25 cellular contexts compared by ENCODE assay signal in genomic region chr5:20617876-20618275, GRCh38.
"Had no signal": no experiment of that assay in that cellular context is flagged by ENCODE, and none has a peak within 500 bp of the region (broad histone marks: within the 10 kb centered on the region; RNA-seq: fewer than 3 reads in every experiment).

No MANE protein-coding gene starts in this region.

- ATAC-seq: activated CD8-positive, alpha-beta T cell treated with anti-CD3 and anti-CD28 coated beads, Interleukin-2, amount 10 ng/mL, durations not matched to agents 7 days and 5 days; SK-N-SH treated with all-trans-retinoic acid at 6 μM for 48 hours; WTC11 had no signal

- H3K4me3 ChIP-seq: adrenal gland, Peyer's patch, SJSA1 had no signal

- H3K27ac Mint-ChIP-seq: activated CD8-positive, alpha-beta T cell treated with anti-CD3 and anti-CD28 coated beads, Interleukin-2, amount 10 ng/mL, durations not matched to agents 7 days and 5 days; activated naive CD8-positive, alpha-beta T cell treated with anti-CD3 and anti-CD28 coated beads, Interleukin-2, amount 10 ng/mL, durations not matched to agents 7 days and 5 days; T-helper 1 cell treated with Interleukin-12 subunit alpha and Interleukin-12 subunit beta and Interleukin-4 antibody, amounts not matched to agents 30 μg/mL and 1 μg/mL, for 36 hours; WTC11 had no signal

- H3K9me3 Mint-ChIP-seq: activated naive CD8-positive, alpha-beta T cell treated with anti-CD3 and anti-CD28 coated beads, Interleukin-2, amount 10 ng/mL, durations not matched to agents 7 days and 5 days had no signal

- DNase-seq: activated CD4-positive, alpha-beta T cell treated with anti-CD3 and anti-CD28 coated beads for 48 hours; activated CD4-positive, alpha-beta T cell treated with anti-CD3 and anti-CD28 coated beads, Interleukin-2, amount 50 U/mL, for 4 hours; activated CD4-positive, CD25-positive, alpha-beta regulatory T cell treated with anti-CD3 and anti-CD28 coated beads, Interleukin-2, amount 50 U/mL, for 72 hours; activated CD8-positive, alpha-beta memory T cell treated with anti-CD3 and anti-CD28 coated beads, Interleukin-2, amount 50 U/mL, for 48 hours; activated CD8-positive, alpha-beta T cell treated with anti-CD3 and anti-CD28 coated beads, Interleukin-2, amount 10 ng/mL, durations not matched to agents 7 days and 5 days; activated naive CD4-positive, alpha-beta T cell treated with anti-CD3 and anti-CD28 coated beads, Interleukin-2, amount 50 U/mL, for 16 hours; activated naive CD8-positive, alpha-beta T cell treated with anti-CD3 and anti-CD28 coated beads, Interleukin-2, amount 10 ng/mL, durations not matched to agents 7 days and 5 days; activated T-cell treated with anti-CD3 and anti-CD28 coated beads, Interleukin-2, amount 50 U/mL, for 1 hour; adrenal gland; anterior cingulate cortex; Kasumi-1; KBM-7; NCI-H1092; NCI-H1417; NCI-H1930; NCI-H2171; NCI-H524; Peyer's patch; SHP77; T-helper 9 cell had no signal

- H3K4me1 ChIP-seq: adrenal gland, Peyer's patch, SJSA1 had no signal

- H3K27ac ChIP-seq: adrenal gland, Peyer's patch, RWPE1, SJSA1 had no signal

- H3K27me3 ChIP-seq: adrenal gland, Peyer's patch, SJSA1 had no signal

- H3K4me3 Mint-ChIP-seq: activated CD8-positive, alpha-beta T cell treated with anti-CD3 and anti-CD28 coated beads, Interleukin-2, amount 10 ng/mL, durations not matched to agents 7 days and 5 days; activated naive CD8-positive, alpha-beta T cell treated with anti-CD3 and anti-CD28 coated beads, Interleukin-2, amount 10 ng/mL, durations not matched to agents 7 days and 5 days; T-helper 1 cell treated with Interleukin-12 subunit alpha and Interleukin-12 subunit beta and Interleukin-4 antibody, amounts not matched to agents 30 μg/mL and 1 μg/mL, for 36 hours; WTC11 had no signal

- H3K36me3 ChIP-seq: adrenal gland, Peyer's patch, SJSA1 had no signal

- H3K4me1 Mint-ChIP-seq: activated naive CD8-positive, alpha-beta T cell treated with anti-CD3 and anti-CD28 coated beads, Interleukin-2, amount 10 ng/mL, durations not matched to agents 7 days and 5 days had no signal

- H3K9me3 ChIP-seq: adrenal gland had no signal

- H3K36me3 Mint-ChIP-seq: activated naive CD8-positive, alpha-beta T cell treated with anti-CD3 and anti-CD28 coated beads, Interleukin-2, amount 10 ng/mL, durations not matched to agents 7 days and 5 days had no signal

- H3K27me3 Mint-ChIP-seq: activated naive CD8-positive, alpha-beta T cell treated with anti-CD3 and anti-CD28 coated beads, Interleukin-2, amount 10 ng/mL, durations not matched to agents 7 days and 5 days had no signal
